Comparison of ENCODE assay signal across 13 cellular contexts in the genomic region with DNA sequence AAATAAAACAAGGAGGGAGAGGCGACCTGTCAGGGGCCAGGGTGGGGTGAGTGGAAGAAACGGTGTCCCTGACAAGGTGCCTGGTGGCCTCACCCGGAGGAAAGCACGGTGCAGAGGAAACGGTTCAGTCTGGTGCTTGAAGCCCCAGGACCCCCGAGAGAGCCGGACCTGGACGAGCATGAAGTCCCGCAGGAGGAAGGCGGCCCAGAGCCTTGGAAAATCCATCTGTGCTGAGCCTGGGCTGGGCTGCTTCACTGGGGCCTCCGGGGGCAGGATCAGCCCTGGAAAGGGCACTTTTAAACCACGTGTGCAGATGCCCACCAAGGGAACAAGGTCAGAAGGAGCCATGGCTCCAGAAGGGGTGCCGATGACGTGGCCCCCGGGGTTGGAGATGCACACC.
DNase-seq lines count a peak whose midpoint lies in the region; ATAC-seq and TF ChIP-seq lines count a peak whose summit lies in the region.
"Had no signal": no experiment of that assay in that cellular context is flagged by ENCODE, and none has a peak within 500 bp of the region (broad histone marks: within the 10 kb centered on the region; RNA-seq: fewer than 3 reads in every experiment).

No MANE protein-coding gene starts in this region.

- no peak; the same call in 2 of the 3 replicates for ATAC-seq in GM23338
- ATAC-seq in gastrocnemius medialis: no peak
- no peak for ATAC-seq in stimulated activated naive CD8-positive, alpha-beta T cell treated with anti-CD3 and anti-CD28 coated beads, Interleukin-15, amount 100 ng/mL, for 72 hours
- no peak for ATAC-seq in natural killer cell treated with Interleukin-12 subunit alpha and Interleukin-12 subunit beta and Interleukin-15 and Interleukin-18, amount 100 ng/mL, for 72 hours

- no peaks in the 10 kb centered on the region for H3K9me3 Mint-ChIP-seq in GM23338
- no peaks in the 10 kb centered on the region for H3K9me3 Mint-ChIP-seq in stimulated activated naive CD8-positive, alpha-beta T cell treated with anti-CD3 and anti-CD28 coated beads, Interleukin-15, amount 100 ng/mL, for 72 hours
- H3K9me3 Mint-ChIP-seq in natural killer cell treated with Interleukin-12 subunit alpha and Interleukin-12 subunit beta and Interleukin-15 and Interleukin-18, amount 100 ng/mL, for 72 hours: no peaks in the 10 kb centered on the region
- H3K9me3 Mint-ChIP-seq: activated B cell treated with CpG ODN at 0.5 μM for 24 hours; activated T-cell treated with anti-CD3 and anti-CD28 coated beads, Interleukin-2, amount 50 U/mL, for 4 hours had no signal

- H3K27ac Mint-ChIP-seq in GM23338: no peak overlapping the region
- H3K27ac Mint-ChIP-seq in stimulated activated naive CD8-positive, alpha-beta T cell treated with anti-CD3 and anti-CD28 coated beads, Interleukin-15, amount 100 ng/mL, for 72 hours: no peak overlapping the region
- H3K27ac Mint-ChIP-seq in natural killer cell treated with Interleukin-12 subunit alpha and Interleukin-12 subunit beta and Interleukin-15 and Interleukin-18, amount 100 ng/mL, for 72 hours: no peak overlapping the region
- H3K27ac Mint-ChIP-seq: activated B cell treated with CpG ODN at 0.5 μM for 24 hours; CD4-positive, CD25-positive, alpha-beta regulatory T cell had no signal

- H3K4me3 ChIP-seq in GM23338 (peak overlapping the region; percentile 77), astrocyte of the spinal cord (ENCODE audit: low read depth, low read length) (peak overlapping the region; percentile 39), kidney epithelial cell (ENCODE audit: low read depth, low read length) (peak overlapping the region; percentile 52), gastrocnemius medialis (peak overlapping the region; percentile 46 to 67 (median 56))
- H3K4me3 ChIP-seq: SJCRH30 had no signal

- no peaks in the 10 kb centered on the region for H3K9me2 ChIP-seq in GM23338 (ENCODE audit: insufficient read depth)

- H3F3A ChIP-seq in GM23338 (replicated peaks; ENCODE audit: low read depth): 0 out of 2 replicates have a peak, but pooled peaks cover 4% of the 10 kb centered on the region

- peak overlapping the region; percentile 97 for H2AFZ ChIP-seq in GM23338

- in situ Hi-C loops in astrocyte of the spinal cord (cut with HindIII; ENCODE audit: low sequenced_read_pairs) (no loop called here), gastrocnemius medialis (cut with MboI; ENCODE audit: low sequenced_read_pairs in 4 of 4) (no loop called here)

- H3K4me1 Mint-ChIP-seq in GM23338: peaks cover 25% of the 10 kb centered on the region
- peaks cover 6% of the 10 kb centered on the region for H3K4me1 Mint-ChIP-seq in stimulated activated naive CD8-positive, alpha-beta T cell treated with anti-CD3 and anti-CD28 coated beads, Interleukin-15, amount 100 ng/mL, for 72 hours
- peaks cover 0 to 3% of the 10 kb centered on the region in 2 donors for H3K4me1 Mint-ChIP-seq in natural killer cell treated with Interleukin-12 subunit alpha and Interleukin-12 subunit beta and Interleukin-15 and Interleukin-18, amount 100 ng/mL, for 72 hours (ENCODE audit: low read depth in 2 of 2)
- H3K4me1 Mint-ChIP-seq: activated B cell treated with CpG ODN at 0.5 μM for 24 hours had no signal

- H4K20me1 ChIP-seq in GM23338 (replicated peaks; ENCODE audit: insufficient read depth): no peaks in the 10 kb centered on the region

- no peaks in the 10 kb centered on the region for H3K27me3 ChIP-seq in GM23338 (ENCODE audit: insufficient read depth)
- H3K27me3 ChIP-seq in kidney epithelial cell (ENCODE audit: control insufficient read depth, insufficient read depth, low read length): no peaks in the 10 kb centered on the region
- peaks cover 0 to 3% (median 3%) of the 10 kb centered on the region in 3 donors for H3K27me3 ChIP-seq in gastrocnemius medialis
- H3K27me3 ChIP-seq: SJCRH30 had no signal

- H3K79me2 ChIP-seq in GM23338 (replicated peaks; ENCODE audit: insufficient read depth): no peaks in the 10 kb centered on the region

- H3K36me3 Mint-ChIP-seq in GM23338 (ENCODE audit: low read depth): no peaks in the 10 kb centered on the region
- no peaks in the 10 kb centered on the region for H3K36me3 Mint-ChIP-seq in natural killer cell treated with Interleukin-12 subunit alpha and Interleukin-12 subunit beta and Interleukin-15 and Interleukin-18, amount 100 ng/mL, for 72 hours
- H3K36me3 Mint-ChIP-seq: CD4-positive, CD25-positive, alpha-beta regulatory T cell had no signal

- TF ChIP-seq POLR2A in gastrocnemius medialis (IDR thresholded peaks at IDR 0.05): no peak

- H3K9me3 ChIP-seq in gastrocnemius medialis: no peaks in the 10 kb centered on the region
- H3K9me3 ChIP-seq: SJCRH30 had no signal

- H3K27ac ChIP-seq in GM23338 (ENCODE audit: low read depth) (no peak overlapping the region), gastrocnemius medialis (no peak overlapping the region)
- H3K27ac ChIP-seq: SJCRH30 had no signal

- DNase-seq in GM23338 (ENCODE audit: low spot score) (no peak), astrocyte of the spinal cord (ENCODE audit: low read depth, low spot score) (no peak), kidney epithelial cell (ENCODE audit: low read depth) (no peak), gastrocnemius medialis (no peak), NCI-H187 (lab: John Stamatoyannopoulos, UW) (no peak)
- no peak for DNase-seq in stimulated activated CD4-positive, alpha-beta T cell treated with anti-CD3 and anti-CD28 coated beads, Interleukin-2, amount 100 ng/mL, for 48 hours
- no peak for DNase-seq in stimulated activated naive CD8-positive, alpha-beta T cell treated with anti-CD3 and anti-CD28 coated beads, Interleukin-15, amount 100 ng/mL, for 72 hours
- DNase-seq in natural killer cell treated with Interleukin-12 subunit alpha and Interleukin-12 subunit beta and Interleukin-15 and Interleukin-18, amount 100 ng/mL, for 72 hours (ENCODE audit: low spot score): no peak
- DNase-seq: activated B cell treated with CpG ODN at 0.5 μM for 24 hours; activated T-cell treated with anti-CD3 and anti-CD28 coated beads, Interleukin-2, amount 50 U/mL, for 4 hours; MV-4-11; SJCRH30 had no signal

- peaks cover 18% of the 10 kb centered on the region for H3K27me3 Mint-ChIP-seq in GM23338 (ENCODE audit: insufficient read depth, low read depth, poor library complexity)
- H3K27me3 Mint-ChIP-seq in stimulated activated naive CD8-positive, alpha-beta T cell treated with anti-CD3 and anti-CD28 coated beads, Interleukin-15, amount 100 ng/mL, for 72 hours: peaks cover 48% of the 10 kb centered on the region
- H3K27me3 Mint-ChIP-seq in natural killer cell treated with Interleukin-12 subunit alpha and Interleukin-12 subunit beta and Interleukin-15 and Interleukin-18, amount 100 ng/mL, for 72 hours: peaks cover 15 to 25% of the 10 kb centered on the region in 2 donors

- peak overlapping the region; percentile 90 for H3K4me2 ChIP-seq in GM23338

- peaks cover 17% of the 10 kb centered on the region for H3K4me1 ChIP-seq in GM23338 (ENCODE audit: insufficient read depth)
- no peaks in the 10 kb centered on the region for H3K4me1 ChIP-seq in gastrocnemius medialis
- H3K4me1 ChIP-seq: SJCRH30 had no signal

- peak overlapping the region; percentile 75; the same call in 2 of the 3 replicates for H3K4me3 Mint-ChIP-seq in GM23338
- H3K4me3 Mint-ChIP-seq in stimulated activated naive CD8-positive, alpha-beta T cell treated with anti-CD3 and anti-CD28 coated beads, Interleukin-15, amount 100 ng/mL, for 72 hours: no peak overlapping the region
- H3K4me3 Mint-ChIP-seq in natural killer cell treated with Interleukin-12 subunit alpha and Interleukin-12 subunit beta and Interleukin-15 and Interleukin-18, amount 100 ng/mL, for 72 hours: no peak overlapping the region
- H3K4me3 Mint-ChIP-seq: activated B cell treated with CpG ODN at 0.5 μM for 24 hours; activated T-cell treated with anti-CD3 and anti-CD28 coated beads, Interleukin-2, amount 50 U/mL, for 4 hours had no signal

- H3K36me3 ChIP-seq in GM23338 (ENCODE audit: insufficient read depth) (no peaks in the 10 kb centered on the region), kidney epithelial cell (ENCODE audit: control insufficient read depth, insufficient read depth, low read length) (no peaks in the 10 kb centered on the region), gastrocnemius medialis (no peaks in the 10 kb centered on the region)
- H3K36me3 ChIP-seq: SJCRH30 had no signal

- intact Hi-C loops in gastrocnemius medialis (cut with DNase I; ENCODE audit: low total_unique reads): no loop called here

- TF ChIP-seq CTCF in GM23338 (conservative IDR thresholded peaks at IDR 0.05; ENCODE audit: low read depth in 2 of 2) (no peak), astrocyte of the spinal cord (IDR thresholded peaks at IDR 0.05; ENCODE audit: low read depth, low read length) (no peak), kidney epithelial cell (IDR thresholded peaks at IDR 0.05; ENCODE audit: insufficient read depth, low read length, poor library complexity, severe bottlenecking) (no peak), gastrocnemius medialis (IDR thresholded peaks at IDR 0.05 in 4 of 5, conservative IDR thresholded peaks at IDR 0.05 in 1 of 5) (no peak)

TF ChIP-seq in GM23338, 12 proteins besides CTCF, POLR2A, EP300 and RAD21 (continues in another document):
- no peak for TF ChIP-seq CREB1 (CRISPR knock-in tag; IDR thresholded peaks at IDR 0.05; ENCODE audit: low read depth)
